ENCODE assay signal across 10 cellular contexts in genomic region chr14:71355324-71356201, GRCh38. TPM values are rescaled to one million over a fixed set of nuclear protein-coding genes. Genes with fewer than 3 reads are reported as not detected.
A peak's percentile ranks its signal among the peaks of the same experiment; 100 is the strongest.
DNase-seq lines count a peak whose midpoint lies in the region; ATAC-seq and TF ChIP-seq lines count a peak whose summit lies in the region.
"Had no signal": no experiment of that assay in that cellular context is flagged by ENCODE, and none has a peak within 500 bp of the region (broad histone marks: within the 10 kb centered on the region; RNA-seq: fewer than 3 reads in every experiment).

No MANE protein-coding gene starts in this region.

- peaks cover 15% of the 10 kb centered on the region for H4K20me1 ChIP-seq in GM23338 (replicated peaks; ENCODE audit: insufficient read depth)

- H3K4me3 ChIP-seq in ACC112 (ENCODE audit: low read depth, low read length) (peak overlapping the region; percentile 54), GM23338 (no peak overlapping the region), breast epithelium (peak overlapping the region in 1 of 3 donors; percentile 19)

- DNase-seq in GM23338 (ENCODE audit: low spot score) (peak; percentile 26), breast epithelium (ENCODE audit: low spot score in 2 of 2) (peak in 1 of 2 donors; percentile 44), memory B cell (ENCODE audit: low spot score in 2 of 2) (peak in 1 of 2 donors; percentile 52), KG1 (lab: John Stamatoyannopoulos, UW) (no peak)
- no peak for DNase-seq in stimulated activated CD4-positive, alpha-beta T cell treated with anti-CD3 and anti-CD28 coated beads, Interleukin-4, amount 100 ng/mL, for 1 hour
- DNase-seq: CD4-positive, alpha-beta memory T cell had no signal

- intact Hi-C loops in breast epithelium (cut with DNase I; ENCODE audit: low total_unique reads) = no loop called here

- TF ChIP-seq CTCF in GM23338 (conservative IDR thresholded peaks at IDR 0.05; ENCODE audit: low read depth in 2 of 2) (no peak), breast epithelium (IDR thresholded peaks at IDR 0.05) (no peak)

- H3K27me3 ChIP-seq in ACC112 (ENCODE audit: insufficient read depth, low read length) (no peaks in the 10 kb centered on the region), GM23338 (ENCODE audit: insufficient read depth) (no peaks in the 10 kb centered on the region), breast epithelium (no peaks in the 10 kb centered on the region)
- H3K27me3 ChIP-seq: tibial nerve had no signal

- H3K27me3 Mint-ChIP-seq in GM23338 (ENCODE audit: insufficient read depth, low read depth, poor library complexity) = peaks cover 1% of the 10 kb centered on the region
- no peaks in the 10 kb centered on the region for H3K27me3 Mint-ChIP-seq in memory B cell
- H3K27me3 Mint-ChIP-seq: CD4-positive, alpha-beta memory T cell had no signal

- H3K4me1 ChIP-seq in ACC112 (ENCODE audit: control insufficient read depth, insufficient read depth, low read length, unreplicated experiment) (peaks cover 28% of the 10 kb centered on the region), GM23338 (ENCODE audit: insufficient read depth) (peaks cover 17% of the 10 kb centered on the region), breast epithelium (no peaks in the 10 kb centered on the region)

- no peaks in the 10 kb centered on the region for H3K9me3 ChIP-seq in breast epithelium
- H3K9me3 ChIP-seq: tibial nerve had no signal

- H3K9me3 Mint-ChIP-seq in GM23338 (no peaks in the 10 kb centered on the region), memory B cell (peaks cover 7% of the 10 kb centered on the region)

- no peak for TF ChIP-seq POLR2A in breast epithelium (IDR thresholded peaks at IDR 0.05)

- H3K27ac Mint-ChIP-seq in GM23338 = no peak overlapping the region; the same call in 1 of the 2 replicates
- H3K27ac Mint-ChIP-seq in memory B cell = peak overlapping the region; percentile 92

- H3K79me2 ChIP-seq in ACC112 (ENCODE audit: control insufficient read depth, insufficient read depth, low read length, unreplicated experiment) = peaks cover 92% of the 10 kb centered on the region
- peaks cover 98% of the 10 kb centered on the region for H3K79me2 ChIP-seq in GM23338 (replicated peaks; ENCODE audit: insufficient read depth)

- H3K36me3 Mint-ChIP-seq in GM23338 (ENCODE audit: low read depth) (no peaks in the 10 kb centered on the region; the same call in 2 of the 3 replicates), memory B cell (peaks cover 21% of the 10 kb centered on the region)

- no peak overlapping the region for H3K4me3 Mint-ChIP-seq in GM23338
- H3K4me3 Mint-ChIP-seq in memory B cell = peak overlapping the region; percentile 53
- H3K4me3 Mint-ChIP-seq: CD4-positive, alpha-beta memory T cell had no signal

- ATAC-seq in GM23338 (peak; percentile 36; the same call in 2 of the 3 replicates), memory B cell (ENCODE audit: low read depth) (peak; percentile 85), GM21737 (IDR thresholded peaks at IDR 0.05; ENCODE audit: unreplicated experiment) (no peak), HG02973 (IDR thresholded peaks at IDR 0.05; ENCODE audit: unreplicated experiment) (no peak)

- H2AFZ ChIP-seq in ACC112 (ENCODE audit: low read length, unreplicated experiment) (peak overlapping the region; percentile 41), GM23338 (no peak overlapping the region)

- no peaks in the 10 kb centered on the region for H3K9me2 ChIP-seq in GM23338 (ENCODE audit: insufficient read depth)

- H3F3A ChIP-seq in GM23338 (replicated peaks; ENCODE audit: low read depth) = no peaks in the 10 kb centered on the region

- peak overlapping the region; percentile 50; the same call in 1 of the 2 replicates for H3K4me2 ChIP-seq in GM23338

- H3K27ac ChIP-seq in ACC112 (ENCODE audit: low read depth, low read length) (peak overlapping the region; percentile 59), GM23338 (ENCODE audit: low read depth) (no peak overlapping the region), breast epithelium (peak overlapping the region; percentile 80 to 81)

- peaks cover 24% of the 10 kb centered on the region for H3K4me1 Mint-ChIP-seq in GM23338
- peaks cover 59% of the 10 kb centered on the region for H3K4me1 Mint-ChIP-seq in memory B cell

- H3K36me3 ChIP-seq in ACC112 (ENCODE audit: insufficient read depth, low read length) (no peaks in the 10 kb centered on the region; the same call in 1 of the 2 replicates), GM23338 (ENCODE audit: insufficient read depth) (no peaks in the 10 kb centered on the region), breast epithelium (no peaks in the 10 kb centered on the region)
- H3K36me3 ChIP-seq: tibial nerve had no signal

TF ChIP-seq in GM23338, 12 proteins besides CTCF, POLR2A, EP300 and RAD21:
- TF ChIP-seq REST (IDR thresholded peaks at IDR 0.05; ENCODE audit: unreplicated experiment) = no peak
- TF ChIP-seq CREB1 (CRISPR knock-in tag; IDR thresholded peaks at IDR 0.05; ENCODE audit: low read depth) = no peak
- TF ChIP-seq POLR2AphosphoS5 (IDR thresholded peaks at IDR 0.05; ENCODE audit: low read depth) = no peak
- TF ChIP-seq ZNF331 (CRISPR knock-in tag; IDR thresholded peaks at IDR 0.05; ENCODE audit: low read depth) = no peak
- TF ChIP-seq EZH2 (IDR thresholded peaks at IDR 0.05; ENCODE audit: low read depth, unreplicated experiment) = no peak
- no peak for TF ChIP-seq ETS1 (IDR thresholded peaks at IDR 0.05)
- TF ChIP-seq NANOG (IDR thresholded peaks at IDR 0.05; ENCODE audit: borderline replicate concordance) = no peak
- TF ChIP-seq ZNF114 (CRISPR knock-in tag; IDR thresholded peaks at IDR 0.05) = no peak
- no peak for TF ChIP-seq JUNB (IDR thresholded peaks at IDR 0.05; ENCODE audit: unreplicated experiment)

RNA-seq across cellular contexts. Expression of gene SIPA1L1, which starts 35.3 kb away (rescaled TPM):
- total RNA-seq in GM23338 (2014; rRNA removed; shearing (Covaris generic)) = 46.6 and 61.0 TPM in 2 replicates
- 31.7 and 33.3 TPM in 2 replicates for polyA plus RNA-seq in GM23338 (2016; fragmentation: Nextera tagmentation; extraction: Ambion mirVana)
- total RNA-seq in breast epithelium = 10 to 100 TPM; 15.4 to 65.9 (median 39.7) TPM

Comparison
In these comparisons a context has a peak if more than half of its experiments do, and no peak if none do; other contexts are left out.
1. ATAC-seq: peak in GM23338 (single experiment) and memory B cell (single experiment); none in GM21737 (single experiment) and HG02973 (single experiment).